In genomic region chr4:1808396-1808795, GRCh38 we compare ENCODE assay signal across 23 cellular contexts. TPM values are rescaled to one million over a fixed set of nuclear protein-coding genes. Genes with fewer than 3 reads are reported as not detected.
DNase-seq lines count a peak whose midpoint lies in the region; TF ChIP-seq lines count a peak whose summit lies in the region.
"Had no signal": no experiment of that assay in that cellular context is flagged by ENCODE, and none has a peak within 500 bp of the region (broad histone marks: within the 10 kb centered on the region; RNA-seq: fewer than 3 reads in every experiment).

No MANE protein-coding gene starts in this region.

- H3K4me1 Mint-ChIP-seq in Calu3 (ENCODE audit: low read depth, unreplicated experiment) (no peaks in the 10 kb centered on the region), brain (no peaks in the 10 kb centered on the region)

- H3K27me3 Mint-ChIP-seq in Calu3 (ENCODE audit: unreplicated experiment) (no peaks in the 10 kb centered on the region), brain (no peaks in the 10 kb centered on the region)
- H3K27me3 Mint-ChIP-seq: IgD-negative memory B cell had no signal

- DNase-seq in Calu3 = no peak
- peak; percentile 67 for DNase-seq in prostate gland (ENCODE audit: low spot score)
- DNase-seq in activated CD4-positive, alpha-beta T cell treated with anti-CD3 and anti-CD28 coated beads for 1 hour = no peak
- no peak for DNase-seq in activated CD4-positive, alpha-beta T cell treated with anti-CD3 and anti-CD28 coated beads, Interleukin-2, amount 50 U/mL, for 48 hours
- no peak for DNase-seq in UCSD-AML1 (lab: John Stamatoyannopoulos, UW; ENCODE audit: unreplicated experiment)
- DNase-seq: CD8-positive, alpha-beta T cell; GDM1; HCEC 1CT; MV-4-11; NCI-H1694; NCI-H2081; NCI-H2171; NCI-H345; NCI-H524; NCI-H774; NK-92 treated with Interleukin-12 subunit alpha and Interleukin-12 subunit beta, amount 100 ng/mL, for 24 hours; Peyer's patch had no signal

- no peaks in the 10 kb centered on the region for H3K27me3 ChIP-seq in prostate gland (replicated peaks; ENCODE audit: insufficient read depth)
- H3K27me3 ChIP-seq: Peyer's patch, SJSA1 had no signal

- H3K27ac Mint-ChIP-seq in Calu3 (ENCODE audit: unreplicated experiment) = no peak overlapping the region
- peak overlapping the region in 3 of 5 experiments; percentile 29 to 79 (median 58) for H3K27ac Mint-ChIP-seq in brain
- H3K27ac Mint-ChIP-seq: CD8-positive, alpha-beta T cell; GM23338; IgD-negative memory B cell had no signal

- TF ChIP-seq POLR2A in prostate gland (IDR thresholded peaks at IDR 0.05) = no peak

- H3K4me3 Mint-ChIP-seq in Calu3 (ENCODE audit: low read depth, unreplicated experiment) = no peak overlapping the region
- no peak overlapping the region for H3K4me3 Mint-ChIP-seq in brain
- H3K4me3 Mint-ChIP-seq: CD8-positive, alpha-beta T cell; GM23338; IgD-negative memory B cell had no signal

- no peaks in the 10 kb centered on the region for H3K9me3 Mint-ChIP-seq in Calu3 (ENCODE audit: low read depth, unreplicated experiment)
- no peaks in the 10 kb centered on the region for H3K9me3 Mint-ChIP-seq in brain
- H3K9me3 Mint-ChIP-seq: CD8-positive, alpha-beta T cell; GM23338; IgD-negative memory B cell had no signal

- H3K36me3 ChIP-seq in prostate gland = no peaks in the 10 kb centered on the region
- H3K36me3 ChIP-seq: SJSA1 had no signal

- TSS peak; percentile 80 for BruUV-seq in Calu3 (replicated peaks; lab: Mats Ljungman, UMichigan)

- H3K36me3 Mint-ChIP-seq in Calu3 (ENCODE audit: insufficient read depth, unreplicated experiment) (peaks cover 11% of the 10 kb centered on the region), brain (no peaks in the 10 kb centered on the region)
- H3K36me3 Mint-ChIP-seq: IgD-negative memory B cell had no signal

- no peak for TF ChIP-seq RAD21 in Ishikawa (IDR thresholded peaks at IDR 0.05; ENCODE audit: low read depth)

- TF ChIP-seq CTCF in Calu3 (IDR thresholded peaks at IDR 0.05; ENCODE audit: unreplicated experiment) = no peak
- no peak for TF ChIP-seq CTCF in brain (conservative IDR thresholded peaks at IDR 0.05)
- TF ChIP-seq CTCF in prostate gland (IDR thresholded peaks at IDR 0.05) = no peak

- intact Hi-C loops in Calu3 (cut with micrococcal nuclease; ENCODE audit: unreplicated experiment) (no loop called here), prostate gland (cut with DNase I) (loop anchor here (5.0 kb wide), 1 partner anchor 46 kb away; no protein-coding TSS in a partner anchor)

- WGBS in prostate gland = 17% methylated on average over 6 of the region's 6 CpGs

- CTCF ChIA-PET in Calu3 (lab: Charles Lee) = interaction anchor here (1.6 kb wide), 1 partner anchor 63 kb away, joined by 3 read pairs; no protein-coding TSS in a partner anchor

- H3K4me3 ChIP-seq in prostate gland = no peak overlapping the region
- H3K4me3 ChIP-seq: GM23338, Peyer's patch, SJSA1 had no signal

- no peak overlapping the region for H3K27ac ChIP-seq in prostate gland
- H3K27ac ChIP-seq: Peyer's patch, SJSA1 had no signal

- TF ChIP-seq EP300 in Ishikawa (IDR thresholded peaks at IDR 0.05; ENCODE audit: borderline replicate concordance) = no peak

- H3K4me1 ChIP-seq in prostate gland (replicated peaks) = peaks cover 8% of the 10 kb centered on the region
- H3K4me1 ChIP-seq: Peyer's patch, SJSA1 had no signal

- no peaks in the 10 kb centered on the region for H3K9me3 ChIP-seq in prostate gland
- H3K9me3 ChIP-seq: Peyer's patch, SJSA1 had no signal

TF ChIP-seq in Ishikawa, 13 proteins besides CTCF, POLR2A, EP300 and RAD21:
- TF ChIP-seq CEBPB (IDR thresholded peaks at IDR 0.05) = peak; percentile 18; the same call in 1 of the 2 replicates
- TF ChIP-seq YY1 (IDR thresholded peaks at IDR 0.05; ENCODE audit: low read depth) = no peak
- TF ChIP-seq NFIC (IDR thresholded peaks at IDR 0.05) = no peak
- no peak for TF ChIP-seq TCF12 (IDR thresholded peaks at IDR 0.05; ENCODE audit: low read depth)
- TF ChIP-seq TEAD4 (IDR thresholded peaks at IDR 0.05) = no peak
TF ChIP-seq in Ishikawa: peak in this region for 1.

RNA-seq across cellular contexts. Expression of gene FGFR3, which starts 15.3 kb away (rescaled TPM):
- total RNA-seq in Calu3 (2022) (34.3 and 47.5 TPM in 2 replicates), prostate gland (10 to 100 TPM in 1 of 2 donors, 1 to 10 TPM in 1; 8.7 to 78.2 TPM)
- polyA plus RNA-seq in brain (ENCODE audit: insufficient read depth, low read depth, low replicate concordance) = 28.4 TPM
- total RNA-seq: CD8-positive, alpha-beta T cell; OCI-LY7 had no signal

RNA-seq across cellular contexts. Expression of gene LETM1, which starts 47.6 kb away (rescaled TPM):
- total RNA-seq in Calu3 (2022) (47.2 and 56.7 TPM in 2 replicates), prostate gland (10 to 100 TPM; 32.1 to 63.1 TPM)
- polyA plus RNA-seq in brain (ENCODE audit: insufficient read depth, low read depth, low replicate concordance) = 16.8 TPM
